8 cellular contexts compared by ENCODE assay signal in genomic region chr17:81537343-81537855, GRCh38. TPM values are rescaled to one million over a fixed set of nuclear protein-coding genes. Genes with fewer than 3 reads are reported as not detected.
A peak's percentile ranks its signal among the peaks of the same experiment; 100 is the strongest.
DNase-seq lines count a peak whose midpoint lies in the region; TF ChIP-seq lines count a peak whose summit lies in the region.

No MANE protein-coding gene starts in this region.

- H3K9ac ChIP-seq in neural cell (ENCODE audit: low read length): no peak overlapping the region

- no peaks in the 10 kb centered on the region for H3K9me2 ChIP-seq in neural cell (ENCODE audit: insufficient read depth, low read length)

- H3K4me1 Mint-ChIP-seq in CD14-positive monocyte: peaks cover 11% of the 10 kb centered on the region

- H4K20me1 ChIP-seq in neural cell (ENCODE audit: insufficient read depth): no peaks in the 10 kb centered on the region

- H3K36me3 Mint-ChIP-seq in CD14-positive monocyte: peaks cover 24 to 44% of the 10 kb centered on the region in 2 donors

- H2AFZ ChIP-seq in neural cell (ENCODE audit: low read depth, low read length): no peak overlapping the region

- peak; percentile 46 for TF ChIP-seq RAD21 in neural cell (conservative IDR thresholded peaks at IDR 0.05)

- H3K36me3 ChIP-seq in SJCRH30: peaks cover 6% of the 10 kb centered on the region; the same call in 1 of the 2 replicates
- H3K36me3 ChIP-seq in neural cell (ENCODE audit: insufficient read depth, low read length): no peaks in the 10 kb centered on the region

- peak overlapping the region in 1 of 2 donors; percentile 63 for H3K4me3 Mint-ChIP-seq in CD14-positive monocyte

- no peak overlapping the region for H3K4me2 ChIP-seq in neural cell (ENCODE audit: low read length)

- H3K27ac ChIP-seq in SJCRH30 (peak overlapping the region; percentile 85), neural cell (ENCODE audit: low read length) (no peak overlapping the region)

- H3K27me3 ChIP-seq in SJCRH30 (no peaks in the 10 kb centered on the region), neural cell (ENCODE audit: insufficient read depth, low read depth, low read length) (no peaks in the 10 kb centered on the region)

- no peak for DNase-seq in CD14-positive monocyte (ENCODE audit: low spot score)
- peak; percentile 73 for DNase-seq in GM20000 (ENCODE audit: low spot score)
- DNase-seq in SJCRH30: no peak
- peak; percentile 8 for DNase-seq in effector CD8-positive, alpha-beta T cell (lab: John Stamatoyannopoulos, UW)
- DNase-seq in AG20443 (ENCODE audit: low spot score): no peak
- DNase-seq in mesenteric fat pad (ENCODE audit: low spot score): no peak
- DNase-seq in RKO (ENCODE audit: low spot score): no peak

- peak; percentile 85 for TF ChIP-seq CTCF in CD14-positive monocyte (IDR thresholded peaks at IDR 0.05)
- TF ChIP-seq CTCF in GM20000 (IDR thresholded peaks at IDR 0.05; ENCODE audit: extremely low read depth, missing control alignments): peak; percentile 30
- peak; percentile 54 for TF ChIP-seq CTCF in neural cell (IDR thresholded peaks at IDR 0.05; ENCODE audit: poor library complexity, severe bottlenecking)

- peaks cover 46% of the 10 kb centered on the region for H3K4me1 ChIP-seq in SJCRH30

- no peaks in the 10 kb centered on the region for H3K9me3 ChIP-seq in SJCRH30 (replicated peaks)
- H3K9me3 ChIP-seq in neural cell (ENCODE audit: low read length): no peaks in the 10 kb centered on the region

- no peaks in the 10 kb centered on the region for H3F3A ChIP-seq in neural cell (ENCODE audit: insufficient read depth, low read length, poor library complexity, severe bottlenecking)

- H3K27me3 Mint-ChIP-seq in CD14-positive monocyte (ENCODE audit: low read depth in 3 of 3): peaks cover 35 to 53% (median 41%) of the 10 kb centered on the region in 3 donors

- H3K4me3 ChIP-seq in SJCRH30 (peak overlapping the region; percentile 2; the same call in 1 of the 2 replicates), neural cell (ENCODE audit: low read length) (no peak overlapping the region)

- intact Hi-C loops in CD14-positive monocyte (cut with micrococcal nuclease): loop anchor here (1.0 to 5.0 kb wide), 2 partner anchors 280 to 284 kb away; no protein-coding TSS in a partner anchor

- TF ChIP-seq EP300 in neural cell (conservative IDR thresholded peaks at IDR 0.05; ENCODE audit: poor library complexity, severe bottlenecking): no peak

- H3K79me2 ChIP-seq in neural cell (replicated peaks; ENCODE audit: insufficient read depth, low read length): no peaks in the 10 kb centered on the region

- H3K27ac Mint-ChIP-seq in CD14-positive monocyte: no peak overlapping the region

- peaks cover 0 to 6% (median 2%) of the 10 kb centered on the region in 7 donors for H3K9me3 Mint-ChIP-seq in CD14-positive monocyte

TF ChIP-seq in neural cell, 6 proteins besides CTCF, POLR2A, EP300 and RAD21:
- TF ChIP-seq SMC3 (conservative IDR thresholded peaks at IDR 0.05; ENCODE audit: poor library complexity): peak; percentile 39
- no peak for TF ChIP-seq REST (IDR thresholded peaks at IDR 0.05; ENCODE audit: borderline replicate concordance)
TF ChIP-seq in neural cell: peak in this region for 1.

RNA-seq across cellular contexts. Expression of gene FSCN2, which starts 9.2 kb away (rescaled TPM):
- polyA plus RNA-seq in CD14-positive monocyte (not detected), neural cell (3.6 and 4.8 TPM in 2 replicates)
- 0.43 and 0.61 TPM in 2 replicates for total RNA-seq in SJCRH30 (2014; rRNA removed; shearing (Covaris generic))
- 7.3 and 9.7 TPM in 2 replicates for polyA minus RNA-seq in neural cell
- total RNA-seq in mesenteric fat pad: 0.39 TPM

RNA-seq across cellular contexts. Expression of gene FAAP100, which starts 14.8 kb away (rescaled TPM):
- 10 to 100 TPM; 10.3 to 13.9 TPM for polyA plus RNA-seq in CD14-positive monocyte
- 52.3 and 60.7 TPM in 2 replicates for total RNA-seq in SJCRH30 (2014; rRNA removed; shearing (Covaris generic))
- 56.3 and 61.5 TPM in 2 replicates for polyA plus RNA-seq in neural cell
- 55.7 and 61.8 TPM in 2 replicates for polyA minus RNA-seq in neural cell
- 25.5 TPM for total RNA-seq in mesenteric fat pad

RNA-seq across cellular contexts. Expression of gene ACTG1, which starts 24.8 kb away (rescaled TPM):
- polyA plus RNA-seq in CD14-positive monocyte (1,000 to 10,000 TPM; 1,133 to 1,620 TPM), neural cell (8,273 and 9,187 TPM in 2 replicates)
- 2,768 and 3,121 TPM in 2 replicates for total RNA-seq in SJCRH30 (2014; rRNA removed; shearing (Covaris generic))
- 9,577 and 9,692 TPM in 2 replicates for polyA minus RNA-seq in neural cell
- total RNA-seq in mesenteric fat pad: 1,641 TPM

Comparison
In these comparisons a context has a peak if more than half of its experiments do, and no peak if none do; other contexts are left out.
1. DNase-seq: peak in GM20000 (single experiment) and effector CD8-positive, alpha-beta T cell (single experiment); none in CD14-positive monocyte (single experiment), SJCRH30 (0 of 2), AG20443 (single experiment), mesenteric fat pad (single experiment) and RKO (single experiment).
2. CTCF ChIP-seq: peak in every context shown above with its lines; median percentile 85 in CD14-positive monocyte; 54 in neural cell; 30 in GM20000.